9 cellular contexts compared by ENCODE assay signal in genomic region chr5:156402387-156402921, GRCh38.
A peak's percentile ranks its signal among the peaks of the same experiment; 100 is the strongest.
DNase-seq lines count a peak whose midpoint lies in the region; ATAC-seq and TF ChIP-seq lines count a peak whose summit lies in the region.
"Had no signal": no experiment of that assay in that cellular context is flagged by ENCODE, and none has a peak within 500 bp of the region (broad histone marks: within the 10 kb centered on the region; RNA-seq: fewer than 3 reads in every experiment).

No MANE protein-coding gene starts in this region.

- H3K4me3 ChIP-seq in neuronal stem cell (ENCODE audit: low read length in 2 of 2) (no peak overlapping the region), A673 (ENCODE audit: low read depth, low read length, poor library complexity, severe bottlenecking) (no peak overlapping the region)
- H3K4me3 ChIP-seq: ovary had no signal

- no peaks in the 10 kb centered on the region for H3K79me1 ChIP-seq in neuronal stem cell (ENCODE audit: low read depth, low read length)

- H2BK120ac ChIP-seq in neuronal stem cell (ENCODE audit: low read depth, low read length): no peak overlapping the region

- H3K9me3 ChIP-seq in neuronal stem cell (replicated peaks in 1 of 2; ENCODE audit: control insufficient read depth in 2 of 2, insufficient read depth in 1 of 2, low read depth in 1 of 2, low read length in 2 of 2): no peaks in the 10 kb centered on the region
- H3K9me3 ChIP-seq in A673 (ENCODE audit: low read depth, low read length, poor library complexity, severe bottlenecking): no peaks in the 10 kb centered on the region
- H3K9me3 ChIP-seq: ovary had no signal

- H3K36me3 ChIP-seq in neuronal stem cell (replicated peaks in 1 of 2; ENCODE audit: control insufficient read depth in 2 of 2, insufficient read depth in 2 of 2, low read length in 2 of 2): no peaks in the 10 kb centered on the region
- no peaks in the 10 kb centered on the region for H3K36me3 ChIP-seq in A673 (ENCODE audit: insufficient read depth, low read length, poor library complexity, severe bottlenecking)
- H3K36me3 ChIP-seq: ovary had no signal

- H3K4me1 ChIP-seq in neuronal stem cell (ENCODE audit: control insufficient read depth in 2 of 2, insufficient read depth in 1 of 2, low read depth in 1 of 2, low read length in 2 of 2): peaks cover 0 to 2% of the 10 kb centered on the region in 2 donors
- H3K4me1 ChIP-seq in A673 (ENCODE audit: insufficient read depth, low read length, poor library complexity, severe bottlenecking): no peaks in the 10 kb centered on the region

- no peak overlapping the region for H3K14ac ChIP-seq in neuronal stem cell (ENCODE audit: low read length)

- H3K4me2 ChIP-seq in neuronal stem cell (ENCODE audit: insufficient read depth, low read length, poor library complexity, severe bottlenecking): no peak overlapping the region

- CTCF ChIA-PET in A673 (lab: Charles Lee): no interaction called here

- POLR2A ChIA-PET in A673 (lab: Charles Lee; ENCODE audit: low non-redundant PET): no interaction called here

- no CpG with 5 or more reads among the region's 8 CpGs for WGBS in neuronal stem cell (ENCODE audit: extremely low coverage in 2 of 2, insufficient read length in 2 of 2, insufficient replicate concordance in 1 of 2), 2 donors

- H3K23ac ChIP-seq in neuronal stem cell (ENCODE audit: low read depth, low read length, poor library complexity): no peak overlapping the region

- H4K91ac ChIP-seq in neuronal stem cell (ENCODE audit: low read depth, low read length, poor library complexity): no peak overlapping the region

- BruUV-seq in A673 (replicated peaks; lab: Mats Ljungman, UMichigan): no TSS peak

- intact Hi-C loops in A673 (cut with micrococcal nuclease; ENCODE audit: unreplicated experiment): no loop called here

- no peak overlapping the region for H2AFZ ChIP-seq in neuronal stem cell (ENCODE audit: low read length)

- H2BK12ac ChIP-seq in neuronal stem cell (ENCODE audit: low read length): no peak overlapping the region

- no peak overlapping the region for H3K18ac ChIP-seq in neuronal stem cell (ENCODE audit: low read length)

- H3K27me3 ChIP-seq in neuronal stem cell (ENCODE audit: control insufficient read depth in 3 of 3, insufficient read depth in 3 of 3, low read depth in 1 of 3, low read length in 3 of 3) (no peaks in the 10 kb centered on the region), A673 (replicated peaks; ENCODE audit: insufficient read depth, low read depth, low read length, poor library complexity) (no peaks in the 10 kb centered on the region)
- H3K27me3 ChIP-seq: ovary had no signal

- H4K8ac ChIP-seq in neuronal stem cell (ENCODE audit: low read depth, low read length): no peak overlapping the region

- DNase-seq in DMS53 (lab: John Stamatoyannopoulos, UW) (peak; percentile 90), GM20000 (ENCODE audit: low spot score) (peak; percentile 78), neuronal stem cell (ENCODE audit: low spot score) (peak; percentile 33), A673 (ENCODE audit: low spot score) (no peak), NCI-H146 treated with DMSO at 0.1 percent for 48 hours (lab: John Stamatoyannopoulos, UW; ENCODE audit: unreplicated experiment) (no peak), SW480 (ENCODE audit: low spot score) (no peak)
- peak; percentile 53 to 62 for DNase-seq in activated CD4-positive, alpha-beta T cell treated with anti-CD3 and anti-CD28 coated beads, Interleukin-2, amount 50 U/mL, for 48 hours

- peak; percentile 95 for ATAC-seq in HG03469 (IDR thresholded peaks at IDR 0.05; ENCODE audit: unreplicated experiment)

- H2BK15ac ChIP-seq in neuronal stem cell (ENCODE audit: low read length): no peak overlapping the region

- no peak overlapping the region for H3K9ac ChIP-seq in neuronal stem cell (ENCODE audit: low read depth, low read length, poor library complexity)

- TF ChIP-seq CTCF in GM20000 (IDR thresholded peaks at IDR 0.05; ENCODE audit: extremely low read depth, missing control alignments) (no peak), A673 (conservative IDR thresholded peaks at IDR 0.05; ENCODE audit: low read depth, low read length) (no peak)

- H3K27ac ChIP-seq in neuronal stem cell (replicated peaks; ENCODE audit: low read length) (no peak overlapping the region), A673 (ENCODE audit: low read depth, low read length, poor library complexity, severe bottlenecking) (no peak overlapping the region)
- H3K27ac ChIP-seq: ovary had no signal

- H2BK5ac ChIP-seq in neuronal stem cell (ENCODE audit: low read length): no peak overlapping the region

- H2AK5ac ChIP-seq in neuronal stem cell (ENCODE audit: low read depth, low read length): no peak overlapping the region

- H3K4ac ChIP-seq in neuronal stem cell (ENCODE audit: low read length): no peak overlapping the region

Comparison
In these comparisons a context has a peak if more than half of its experiments do, and no peak if none do; other contexts are left out.
1. DNase-seq: peak in DMS53 (single experiment), GM20000 (single experiment), activated CD4-positive, alpha-beta T cell treated with anti-CD3 and anti-CD28 coated beads, Interleukin-2, amount 50 U/mL, for 48 hours (2 of 2) and neuronal stem cell (single experiment); none in A673 (single experiment), NCI-H146 treated with DMSO at 0.1 percent for 48 hours (single experiment) and SW480 (single experiment).